In genomic region chr14:75002392-75003249, GRCh38 we compare ENCODE assay signal across 8 cellular contexts. TPM values are rescaled to one million over a fixed set of nuclear protein-coding genes. Genes with fewer than 3 reads are reported as not detected.
DNase-seq lines count a peak whose midpoint lies in the region; ATAC-seq and TF ChIP-seq lines count a peak whose summit lies in the region.

Gene EIF2B2 (plus strand): TSS chr14:75002921. CDS start chr14:75002991, 70 bp downstream.

- H3K27ac ChIP-seq in left ventricle myocardium inferior (replicated peaks) (peak within 1 kb of the TSS; percentile 88), prostate gland (peak within 1 kb of the TSS; percentile 67 to 80), urinary bladder (ENCODE audit: low read depth) (peak within 1 kb of the TSS; percentile 87)

- H3K4me1 ChIP-seq in left ventricle myocardium inferior: peaks cover 26% of the 10 kb centered on the region
- peaks cover 8% of the 10 kb centered on the region for H3K4me1 ChIP-seq in prostate gland (replicated peaks)
- H3K4me1 ChIP-seq in urinary bladder (ENCODE audit: insufficient read depth): no peaks in the 10 kb centered on the region

- H3K36me3 Mint-ChIP-seq in T-helper 17 cell (ENCODE audit: low read depth): peaks cover 5% of the 10 kb centered on the region

- peak; percentile 63 for TF ChIP-seq POLR2A in GM15510 (IDR thresholded peaks at IDR 0.05; ENCODE audit: borderline replicate concordance, extremely low read depth, insufficient read length)
- peak; percentile 45 for TF ChIP-seq POLR2A in prostate gland (IDR thresholded peaks at IDR 0.05)

- peak; percentile 98 for DNase-seq in NCI-H1694 treated with DMSO at 0.1 percent for 48 hours (lab: John Stamatoyannopoulos, UW)
- DNase-seq in T-helper 17 cell: peak; percentile 90 to 97 (median 94)
- DNase-seq in amygdala (lab: John Stamatoyannopoulos, UW): peak; percentile 48 to 98 (median 95)
- peak; percentile 98 for DNase-seq in left ventricle myocardium inferior
- peak; percentile 98 for DNase-seq in prostate gland (ENCODE audit: low spot score)

- H3K9me3 ChIP-seq in T-helper 17 cell (ENCODE audit: control insufficient read depth, low read length, poor library complexity, severe bottlenecking) (no peaks in the 10 kb centered on the region), left ventricle myocardium inferior (replicated peaks) (no peaks in the 10 kb centered on the region), prostate gland (no peaks in the 10 kb centered on the region)

- TF ChIP-seq CTCF in left ventricle myocardium inferior (IDR thresholded peaks at IDR 0.05; ENCODE audit: borderline replicate concordance) (peak; percentile 42), prostate gland (IDR thresholded peaks at IDR 0.05) (peak in 2 of 4 experiments; percentile 46 to 52)

- H3K27me3 Mint-ChIP-seq in T-helper 17 cell: no peaks in the 10 kb centered on the region

- peaks cover 33% of the 10 kb centered on the region for H3K4me1 Mint-ChIP-seq in T-helper 17 cell

- H3K27ac Mint-ChIP-seq in T-helper 17 cell: peak within 1 kb of the TSS; percentile 97

- H3K36me3 ChIP-seq in left ventricle myocardium inferior (peaks cover 31% of the 10 kb centered on the region), prostate gland (peaks cover 2 to 4% of the 10 kb centered on the region in 2 donors), urinary bladder (ENCODE audit: insufficient read depth) (no peaks in the 10 kb centered on the region)

- under 1% methylated on average over 43 of the region's 66 CpGs for WGBS in prostate gland
- WGBS in urinary bladder: under 1% methylated on average over 66 of the region's 66 CpGs

- H3K27me3 ChIP-seq in left ventricle myocardium inferior (ENCODE audit: low read depth) (no peaks in the 10 kb centered on the region), prostate gland (replicated peaks; ENCODE audit: insufficient read depth) (no peaks in the 10 kb centered on the region)

- intact Hi-C loops in left ventricle myocardium inferior (cut with micrococcal nuclease): no loop called here
- intact Hi-C loops in prostate gland (cut with DNase I): loop anchor here (5.0 kb wide), 1 partner anchor 55 kb away; no protein-coding TSS in a partner anchor

- H3K4me3 ChIP-seq in left ventricle myocardium inferior: peak within 1 kb of the TSS; percentile 82
- peak within 1 kb of the TSS; percentile 53 to 67 for H3K4me3 ChIP-seq in prostate gland
- H3K4me3 ChIP-seq in urinary bladder (ENCODE audit: low read depth, low read length): peak within 1 kb of the TSS; percentile 71

- ATAC-seq in HG02885 (IDR thresholded peaks at IDR 0.05; ENCODE audit: poor library complexity, unreplicated experiment) (peak; percentile 97), T-helper 17 cell (peak; percentile 96)

- H3K4me3 Mint-ChIP-seq in T-helper 17 cell: peak within 1 kb of the TSS; percentile 97

RNA-seq across cellular contexts. Expression of gene EIF2B2, which starts in this region (rescaled TPM):
- total RNA-seq in T-helper 17 cell (10 to 100 TPM; 22.9 to 25.9 TPM), left ventricle myocardium inferior (31.5 TPM), prostate gland (10 to 100 TPM; 43.9 to 60.4 TPM), urinary bladder (16.0 TPM)
- 44.8 TPM for polyA plus RNA-seq in urinary bladder

Comparison
In these comparisons a context has a peak if more than half of its experiments do, and no peak if none do; other contexts are left out.
1. Peak in every context shown above with its lines: DNase-seq, ATAC-seq, H3K4me3 ChIP-seq and H3K27ac ChIP-seq.